10 cellular contexts compared by ENCODE assay signal in genomic region chr14:24817638-24818053, GRCh38.
DNase-seq lines count a peak whose midpoint lies in the region; ATAC-seq and TF ChIP-seq lines count a peak whose summit lies in the region.
"Had no signal": no experiment of that assay in that cellular context is flagged by ENCODE, and none has a peak within 500 bp of the region (broad histone marks: within the 10 kb centered on the region; RNA-seq: fewer than 3 reads in every experiment).

No MANE protein-coding gene starts in this region.

- H3K4me2 ChIP-seq in osteoblast (ENCODE audit: insufficient read depth, low read length): no peak overlapping the region

- H2AFZ ChIP-seq in osteoblast (ENCODE audit: low read length): no peak overlapping the region

- TF ChIP-seq CTCF in fibroblast of villous mesenchyme (IDR thresholded peaks at IDR 0.05; ENCODE audit: insufficient read depth, low read depth, low read length): peak; percentile 58
- peak; percentile 55 for TF ChIP-seq CTCF in osteoblast (IDR thresholded peaks at IDR 0.05; ENCODE audit: extremely low read depth, low read depth, low read length)
- no peak for TF ChIP-seq CTCF in upper lobe of left lung (IDR thresholded peaks at IDR 0.05)
- TF ChIP-seq CTCF in WERI-Rb-1 (IDR thresholded peaks at IDR 0.05; ENCODE audit: low read depth, low read length): no peak

- H3K4me1 ChIP-seq in osteoblast (ENCODE audit: insufficient read depth, low read length) (no peaks in the 10 kb centered on the region), upper lobe of left lung (peaks cover 0 to 13% (median 0%) of the 10 kb centered on the region in 4 donors)

- H3K27me3 ChIP-seq in osteoblast (ENCODE audit: insufficient read depth, low read length) (no peaks in the 10 kb centered on the region), upper lobe of left lung (no peaks in the 10 kb centered on the region), WERI-Rb-1 (ENCODE audit: insufficient read depth, low read depth, severe bottlenecking) (peaks cover 74% of the 10 kb centered on the region)
- H3K27me3 ChIP-seq: MG63 had no signal

- no peaks in the 10 kb centered on the region for H3K79me2 ChIP-seq in osteoblast (ENCODE audit: insufficient read depth, low read length)

- no peak for TF ChIP-seq POLR2A in upper lobe of left lung (IDR thresholded peaks at IDR 0.05)

- H3K9me3 ChIP-seq in osteoblast (ENCODE audit: low read depth, low read length) (no peaks in the 10 kb centered on the region), upper lobe of left lung (no peaks in the 10 kb centered on the region), WERI-Rb-1 (ENCODE audit: severe bottlenecking) (no peaks in the 10 kb centered on the region)
- H3K9me3 ChIP-seq: MG63 had no signal

- DNase-seq in Daoy (ENCODE audit: low read depth) (peak; percentile 37), SK-N-DZ (ENCODE audit: low spot score) (peak; percentile 9), fibroblast of villous mesenchyme (ENCODE audit: low read depth) (no peak), osteoblast (ENCODE audit: insufficient read length, low spot score, missing footprints) (peak; percentile 27), upper lobe of left lung (no peak), WERI-Rb-1 (no peak), left lobe of liver (ENCODE audit: low spot score) (no peak)
- DNase-seq: MG63 had no signal

- WGBS in upper lobe of left lung, 2 donors: 56 to 63% methylated on average over 6 of the region's 6 CpGs

- H3K36me3 ChIP-seq in osteoblast (ENCODE audit: insufficient read depth, low read length) (no peaks in the 10 kb centered on the region), upper lobe of left lung (no peaks in the 10 kb centered on the region), WERI-Rb-1 (no peaks in the 10 kb centered on the region)
- H3K36me3 ChIP-seq: MG63 had no signal

- H3K27ac ChIP-seq in osteoblast (ENCODE audit: low read depth, low read length): no peak overlapping the region
- peak overlapping the region in 2 of 4 donors; percentile 37 to 61 for H3K27ac ChIP-seq in upper lobe of left lung
- no peak overlapping the region for H3K27ac ChIP-seq in WERI-Rb-1
- H3K27ac ChIP-seq: SK-N-MC had no signal

- no peaks in the 10 kb centered on the region for H4K20me1 ChIP-seq in osteoblast (ENCODE audit: insufficient read depth, low read length)

- ATAC-seq in upper lobe of left lung (ENCODE audit: low FRiP score in 2 of 2) (no peak), left lobe of liver (no peak), HG03571 (IDR thresholded peaks at IDR 0.05; ENCODE audit: unreplicated experiment) (no peak)

- no peak for TF ChIP-seq EP300 in upper lobe of left lung (IDR thresholded peaks at IDR 0.05)

- no peak overlapping the region for H3K4me3 ChIP-seq in fibroblast of villous mesenchyme (ENCODE audit: low read depth, low read length)
- no peak overlapping the region for H3K4me3 ChIP-seq in osteoblast (ENCODE audit: insufficient read depth, low read length)
- H3K4me3 ChIP-seq in upper lobe of left lung: no peak overlapping the region
- no peak overlapping the region for H3K4me3 ChIP-seq in WERI-Rb-1 (ENCODE audit: low read depth, low read length)
- H3K4me3 ChIP-seq: MG63, SK-N-MC had no signal

Comparison
In these comparisons a context has a peak if more than half of its experiments do, and no peak if none do; other contexts are left out.
1. DNase-seq: peak in Daoy (single experiment), SK-N-DZ (single experiment) and osteoblast (single experiment); none in fibroblast of villous mesenchyme (single experiment), upper lobe of left lung (0 of 2), WERI-Rb-1 (single experiment) and left lobe of liver (single experiment).
2. CTCF ChIP-seq: peak in fibroblast of villous mesenchyme (single experiment) and osteoblast (single experiment); none in upper lobe of left lung (0 of 6) and WERI-Rb-1 (single experiment).